1 cellular context compared by ENCODE assay signal in genomic region chr21:36127977-36128376, GRCh38.
TF ChIP-seq lines count a peak whose summit lies in the region.

No MANE protein-coding gene starts in this region.

TF ChIP-seq in GM23338, 12 proteins besides CTCF, POLR2A, EP300 and RAD21 (continued from another document):
- TF ChIP-seq ETS1 (IDR thresholded peaks at IDR 0.05) (no peak), NANOG (IDR thresholded peaks at IDR 0.05; ENCODE audit: borderline replicate concordance) (no peak), JUNB (IDR thresholded peaks at IDR 0.05; ENCODE audit: unreplicated experiment) (no peak), EZH2phosphoT487 (IDR thresholded peaks at IDR 0.05; ENCODE audit: unreplicated experiment) (no peak), ZNF331 (CRISPR knock-in tag; IDR thresholded peaks at IDR 0.05; ENCODE audit: low read depth) (no peak), STAT1 (IDR thresholded peaks at IDR 0.05; ENCODE audit: unreplicated experiment) (no peak)
- TF ChIP-seq, protein P1, sequence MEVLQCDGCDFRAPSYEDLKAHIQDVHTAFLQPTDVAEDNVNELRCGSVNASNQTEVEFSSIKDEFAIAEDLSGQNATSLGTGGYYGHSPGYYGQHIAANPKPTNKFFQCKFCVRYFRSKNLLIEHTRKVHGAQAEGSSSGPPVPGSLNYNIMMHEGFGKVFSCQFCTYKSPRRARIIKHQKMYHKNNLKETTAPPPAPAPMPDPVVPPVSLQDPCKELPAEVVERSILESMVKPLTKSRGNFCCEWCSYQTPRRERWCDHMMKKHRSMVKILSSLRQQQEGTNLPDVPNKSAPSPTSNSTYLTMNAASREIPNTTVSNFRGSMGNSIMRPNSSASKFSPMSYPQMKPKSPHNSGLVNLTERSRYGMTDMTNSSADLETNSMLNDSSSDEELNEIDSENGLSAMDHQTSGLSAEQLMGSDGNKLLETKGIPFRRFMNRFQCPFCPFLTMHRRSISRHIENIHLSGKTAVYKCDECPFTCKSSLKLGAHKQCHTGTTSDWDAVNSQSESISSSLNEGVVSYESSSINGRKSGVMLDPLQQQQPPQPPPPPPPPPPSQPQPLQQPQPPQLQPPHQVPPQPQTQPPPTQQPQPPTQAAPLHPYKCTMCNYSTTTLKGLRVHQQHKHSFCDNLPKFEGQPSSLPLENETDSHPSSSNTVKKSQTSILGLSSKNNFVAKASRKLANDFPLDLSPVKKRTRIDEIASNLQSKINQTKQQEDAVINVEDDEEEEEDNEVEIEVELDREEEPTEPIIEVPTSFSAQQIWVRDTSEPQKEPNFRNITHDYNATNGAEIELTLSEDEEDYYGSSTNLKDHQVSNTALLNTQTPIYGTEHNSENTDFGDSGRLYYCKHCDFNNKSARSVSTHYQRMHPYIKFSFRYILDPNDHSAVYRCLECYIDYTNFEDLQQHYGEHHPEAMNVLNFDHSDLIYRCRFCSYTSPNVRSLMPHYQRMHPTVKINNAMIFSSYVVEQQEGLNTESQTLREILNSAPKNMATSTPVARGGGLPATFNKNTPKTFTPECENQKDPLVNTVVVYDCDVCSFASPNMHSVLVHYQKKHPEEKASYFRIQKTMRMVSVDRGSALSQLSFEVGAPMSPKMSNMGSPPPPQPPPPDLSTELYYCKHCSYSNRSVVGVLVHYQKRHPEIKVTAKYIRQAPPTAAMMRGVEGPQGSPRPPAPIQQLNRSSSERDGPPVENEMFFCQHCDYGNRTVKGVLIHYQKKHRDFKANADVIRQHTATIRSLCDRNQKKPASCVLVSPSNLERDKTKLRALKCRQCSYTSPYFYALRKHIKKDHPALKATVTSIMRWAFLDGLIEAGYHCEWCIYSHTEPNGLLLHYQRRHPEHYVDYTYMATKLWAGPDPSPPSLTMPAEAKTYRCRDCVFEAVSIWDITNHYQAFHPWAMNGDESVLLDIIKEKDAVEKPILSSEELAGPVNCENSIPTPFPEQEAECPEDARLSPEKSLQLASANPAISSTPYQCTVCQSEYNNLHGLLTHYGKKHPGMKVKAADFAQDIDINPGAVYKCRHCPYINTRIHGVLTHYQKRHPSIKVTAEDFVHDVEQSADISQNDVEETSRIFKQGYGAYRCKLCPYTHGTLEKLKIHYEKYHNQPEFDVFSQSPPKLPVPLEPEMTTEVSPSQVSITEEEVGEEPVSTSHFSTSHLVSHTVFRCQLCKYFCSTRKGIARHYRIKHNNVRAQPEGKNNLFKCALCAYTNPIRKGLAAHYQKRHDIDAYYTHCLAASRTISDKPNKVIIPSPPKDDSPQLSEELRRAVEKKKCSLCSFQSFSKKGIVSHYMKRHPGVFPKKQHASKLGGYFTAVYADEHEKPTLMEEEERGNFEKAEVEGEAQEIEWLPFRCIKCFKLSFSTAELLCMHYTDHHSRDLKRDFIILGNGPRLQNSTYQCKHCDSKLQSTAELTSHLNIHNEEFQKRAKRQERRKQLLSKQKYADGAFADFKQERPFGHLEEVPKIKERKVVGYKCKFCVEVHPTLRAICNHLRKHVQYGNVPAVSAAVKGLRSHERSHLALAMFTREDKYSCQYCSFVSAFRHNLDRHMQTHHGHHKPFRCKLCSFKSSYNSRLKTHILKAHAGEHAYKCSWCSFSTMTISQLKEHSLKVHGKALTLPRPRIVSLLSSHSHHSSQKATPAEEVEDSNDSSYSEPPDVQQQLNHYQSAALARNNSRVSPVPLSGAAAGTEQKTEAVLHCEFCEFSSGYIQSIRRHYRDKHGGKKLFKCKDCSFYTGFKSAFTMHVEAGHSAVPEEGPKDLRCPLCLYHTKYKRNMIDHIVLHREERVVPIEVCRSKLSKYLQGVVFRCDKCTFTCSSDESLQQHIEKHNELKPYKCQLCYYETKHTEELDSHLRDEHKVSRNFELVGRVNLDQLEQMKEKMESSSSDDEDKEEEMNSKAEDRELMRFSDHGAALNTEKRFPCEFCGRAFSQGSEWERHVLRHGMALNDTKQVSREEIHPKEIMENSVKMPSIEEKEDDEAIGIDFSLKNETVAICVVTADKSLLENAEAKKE (CRISPR knock-in tag; IDR thresholded peaks at IDR 0.05), result no peak
TF ChIP-seq in GM23338: peak in this region for 0.
